In the genomic region with DNA sequence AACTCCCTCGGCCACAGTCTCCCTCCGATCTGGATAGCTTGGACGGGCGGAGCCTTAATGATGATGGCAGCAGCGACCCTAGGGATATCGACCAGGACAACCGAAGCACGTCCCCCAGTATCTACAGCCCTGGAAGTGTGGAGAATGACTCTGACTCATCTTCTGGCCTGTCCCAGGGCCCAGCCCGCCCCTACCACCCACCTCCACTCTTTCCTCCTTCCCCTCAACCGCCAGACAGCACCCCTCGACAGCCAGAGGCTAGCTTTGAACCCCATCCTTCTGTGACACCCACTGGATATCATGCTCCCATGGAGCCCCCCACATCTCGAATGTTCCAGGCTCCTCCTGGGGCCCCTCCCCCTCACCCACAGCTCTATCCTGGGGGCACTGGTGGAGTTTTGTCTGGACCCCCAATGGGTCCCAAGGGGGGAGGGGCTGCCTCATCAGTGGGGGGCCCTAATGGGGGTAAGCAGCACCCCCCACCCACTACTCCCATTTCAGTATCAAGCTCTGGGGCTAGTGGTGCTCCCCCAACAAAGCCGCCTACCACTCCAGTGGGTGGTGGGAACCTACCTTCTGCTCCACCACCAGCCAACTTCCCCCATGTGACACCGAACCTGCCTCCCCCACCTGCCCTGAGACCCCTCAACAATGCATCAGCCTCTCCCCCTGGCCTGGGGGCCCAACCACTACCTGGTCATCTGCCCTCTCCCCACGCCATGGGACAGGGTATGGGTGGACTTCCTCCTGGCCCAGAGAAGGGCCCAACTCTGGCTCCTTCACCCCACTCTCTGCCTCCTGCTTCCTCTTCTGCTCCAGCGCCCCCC, we compare ENCODE assay signal across 11 cellular contexts. TPM values are rescaled to one million over a fixed set of nuclear protein-coding genes. Genes with fewer than 3 reads are reported as not detected.
DNase-seq lines count a peak whose midpoint lies in the region; ATAC-seq and TF ChIP-seq lines count a peak whose summit lies in the region.
"Had no signal": no experiment of that assay in that cellular context is flagged by ENCODE, and none has a peak within 500 bp of the region (broad histone marks: within the 10 kb centered on the region; RNA-seq: fewer than 3 reads in every experiment).

No MANE protein-coding gene starts in this region.

- no peak for TF ChIP-seq CTCF in RWPE2 (IDR thresholded peaks at IDR 0.05; ENCODE audit: poor library complexity, severe bottlenecking)
- TF ChIP-seq CTCF in endothelial cell (IDR thresholded peaks at IDR 0.05; ENCODE audit: unreplicated experiment) = no peak

- CTCF ChIA-PET in activated CD4-positive, alpha-beta T cell treated with anti-CD3 and anti-CD28 coated beads, Interleukin-2, amount 10 ng/mL, durations not matched to agents 7 days and 5 days (lab: Charles Lee) = interaction anchor here (1.3 to 17.8 kb wide), 4 partner anchors 9 to 63 kb away, joined by 4 to 388 read pairs (median 11); partner anchors contain the start of gene SPSB2

- no peaks in the 10 kb centered on the region for H3K27me3 Mint-ChIP-seq in activated CD4-positive, alpha-beta T cell treated with anti-CD3 and anti-CD28 coated beads, Interleukin-2, amount 10 ng/mL, durations not matched to agents 7 days and 5 days
- H3K27me3 Mint-ChIP-seq in endothelial cell (ENCODE audit: unreplicated experiment) = peaks cover 26% of the 10 kb centered on the region

- no peak for ATAC-seq in RWPE2 (ENCODE audit: low read depth)
- no peak for ATAC-seq in stimulated activated effector memory CD8-positive, alpha-beta T cell treated with anti-CD3 and anti-CD28 coated beads, Interleukin-12 subunit alpha, Interleukin-12 subunit beta, amount 100 ng/mL, for 72 hours
- no peak for ATAC-seq in HG03139 (IDR thresholded peaks at IDR 0.05; ENCODE audit: unreplicated experiment)
- ATAC-seq in GM21360 (IDR thresholded peaks at IDR 0.05; ENCODE audit: unreplicated experiment) = no peak

- DNase-seq in activated CD4-positive, alpha-beta T cell treated with anti-CD3 and anti-CD28 coated beads, Interleukin-2, amount 10 ng/mL, durations not matched to agents 7 days and 5 days = no peak
- DNase-seq in activated CD4-positive, alpha-beta T cell treated with anti-CD3 and anti-CD28 coated beads, Interleukin-2, amount 50 U/mL, for 4 hours = no peak
- DNase-seq in RWPE2 (ENCODE audit: low spot score) = no peak
- DNase-seq in endothelial cell (ENCODE audit: low spot score) = no peak
- no peak for DNase-seq in stimulated activated effector memory CD8-positive, alpha-beta T cell treated with anti-CD3 and anti-CD28 coated beads, Interleukin-12 subunit alpha, Interleukin-12 subunit beta, amount 100 ng/mL, for 72 hours (ENCODE audit: low spot score in 2 of 2)
- DNase-seq in COLO829 (ENCODE audit: low spot score) = no peak

- H3K36me3 ChIP-seq in RWPE2 (ENCODE audit: low read depth) = peaks cover 44% of the 10 kb centered on the region

- H3K4me3 Mint-ChIP-seq in activated CD4-positive, alpha-beta T cell treated with anti-CD3 and anti-CD28 coated beads, Interleukin-2, amount 10 ng/mL, durations not matched to agents 7 days and 5 days = peak overlapping the region; percentile 81
- H3K4me3 Mint-ChIP-seq in endothelial cell (ENCODE audit: unreplicated experiment) = peak overlapping the region; percentile 77
- peak overlapping the region; percentile 84 for H3K4me3 Mint-ChIP-seq in stimulated activated effector memory CD8-positive, alpha-beta T cell treated with anti-CD3 and anti-CD28 coated beads, Interleukin-12 subunit alpha, Interleukin-12 subunit beta, amount 100 ng/mL, for 72 hours

- H3K4me1 ChIP-seq in RWPE2 (ENCODE audit: insufficient read depth, poor library complexity, severe bottlenecking) = peaks cover 5% of the 10 kb centered on the region

- POLR2A ChIA-PET in activated CD4-positive, alpha-beta T cell treated with anti-CD3 and anti-CD28 coated beads, Interleukin-2, amount 10 ng/mL, durations not matched to agents 7 days and 5 days (lab: Charles Lee) = no interaction called here

- H3K9me3 ChIP-seq in RWPE2 (ENCODE audit: severe bottlenecking) = no peaks in the 10 kb centered on the region

- peaks cover 67% of the 10 kb centered on the region for H3K4me1 Mint-ChIP-seq in activated CD4-positive, alpha-beta T cell treated with anti-CD3 and anti-CD28 coated beads, Interleukin-2, amount 10 ng/mL, durations not matched to agents 7 days and 5 days
- peaks cover 58% of the 10 kb centered on the region for H3K4me1 Mint-ChIP-seq in endothelial cell (ENCODE audit: unreplicated experiment)
- H3K4me1 Mint-ChIP-seq in stimulated activated effector memory CD8-positive, alpha-beta T cell treated with anti-CD3 and anti-CD28 coated beads, Interleukin-12 subunit alpha, Interleukin-12 subunit beta, amount 100 ng/mL, for 72 hours = peaks cover 77% of the 10 kb centered on the region

- peaks cover 31% of the 10 kb centered on the region for H3K36me3 Mint-ChIP-seq in activated CD4-positive, alpha-beta T cell treated with anti-CD3 and anti-CD28 coated beads, Interleukin-2, amount 10 ng/mL, durations not matched to agents 7 days and 5 days (ENCODE audit: low read depth)
- H3K36me3 Mint-ChIP-seq in endothelial cell (ENCODE audit: low read depth, unreplicated experiment) = peaks cover 50% of the 10 kb centered on the region
- H3K36me3 Mint-ChIP-seq in stimulated activated effector memory CD8-positive, alpha-beta T cell treated with anti-CD3 and anti-CD28 coated beads, Interleukin-12 subunit alpha, Interleukin-12 subunit beta, amount 100 ng/mL, for 72 hours = peaks cover 89% of the 10 kb centered on the region

- H3K27ac ChIP-seq in RWPE2 (ENCODE audit: poor library complexity, severe bottlenecking) = peak overlapping the region; percentile 38

- no peaks in the 10 kb centered on the region for H3K9me3 Mint-ChIP-seq in activated CD4-positive, alpha-beta T cell treated with anti-CD3 and anti-CD28 coated beads, Interleukin-2, amount 10 ng/mL, durations not matched to agents 7 days and 5 days
- no peaks in the 10 kb centered on the region for H3K9me3 Mint-ChIP-seq in endothelial cell (ENCODE audit: unreplicated experiment)
- H3K9me3 Mint-ChIP-seq in stimulated activated effector memory CD8-positive, alpha-beta T cell treated with anti-CD3 and anti-CD28 coated beads, Interleukin-12 subunit alpha, Interleukin-12 subunit beta, amount 100 ng/mL, for 72 hours = no peaks in the 10 kb centered on the region

- peak overlapping the region; percentile 97 for H3K27ac Mint-ChIP-seq in activated CD4-positive, alpha-beta T cell treated with anti-CD3 and anti-CD28 coated beads, Interleukin-2, amount 10 ng/mL, durations not matched to agents 7 days and 5 days
- peak overlapping the region; percentile 93 for H3K27ac Mint-ChIP-seq in endothelial cell (ENCODE audit: unreplicated experiment)
- peak overlapping the region; percentile 97 for H3K27ac Mint-ChIP-seq in stimulated activated effector memory CD8-positive, alpha-beta T cell treated with anti-CD3 and anti-CD28 coated beads, Interleukin-12 subunit alpha, Interleukin-12 subunit beta, amount 100 ng/mL, for 72 hours

- no peak overlapping the region for H3K4me3 ChIP-seq in RWPE2 (ENCODE audit: severe bottlenecking)

- no peaks in the 10 kb centered on the region for H3K27me3 ChIP-seq in RWPE2 (ENCODE audit: insufficient read depth, poor library complexity, severe bottlenecking)

RNA-seq across cellular contexts. Expression of gene RNU7-1, which starts 7.9 kb away (rescaled TPM):
- not detected for total RNA-seq in activated CD4-positive, alpha-beta T cell treated with anti-CD3 and anti-CD28 coated beads, Interleukin-2, amount 10 ng/mL, durations not matched to agents 7 days and 5 days
- total RNA-seq in endothelial cell (ENCODE audit: unreplicated experiment) = not detected
- total RNA-seq: kidney epithelial cell, M059J, subcutaneous adipose tissue had no signal

RNA-seq across cellular contexts. Expression of gene ATN1, which starts 8.0 kb away (rescaled TPM):
- total RNA-seq in activated CD4-positive, alpha-beta T cell treated with anti-CD3 and anti-CD28 coated beads, Interleukin-2, amount 10 ng/mL, durations not matched to agents 7 days and 5 days = 10 to 100 TPM; 27.3 to 27.6 TPM
- 144 TPM for total RNA-seq in endothelial cell (ENCODE audit: unreplicated experiment)

RNA-seq across cellular contexts. Expression of gene C12orf57, which starts 8.1 kb away (rescaled TPM):
- total RNA-seq in activated CD4-positive, alpha-beta T cell treated with anti-CD3 and anti-CD28 coated beads, Interleukin-2, amount 10 ng/mL, durations not matched to agents 7 days and 5 days = 100 to 1,000 TPM; 156 to 181 TPM
- total RNA-seq in endothelial cell (ENCODE audit: unreplicated experiment) = 225 TPM

RNA-seq across cellular contexts. Expression of gene PTPN6, which starts 15.4 kb away (rescaled TPM):
- total RNA-seq in activated CD4-positive, alpha-beta T cell treated with anti-CD3 and anti-CD28 coated beads, Interleukin-2, amount 10 ng/mL, durations not matched to agents 7 days and 5 days = 100 to 1,000 TPM; 346 to 354 TPM
- 22.1 TPM for total RNA-seq in endothelial cell (ENCODE audit: unreplicated experiment)

RNA-seq across cellular contexts. Expression of gene ENO2, which starts 21.4 kb away (rescaled TPM):
- 100 to 1,000 TPM; 156 to 160 TPM for total RNA-seq in activated CD4-positive, alpha-beta T cell treated with anti-CD3 and anti-CD28 coated beads, Interleukin-2, amount 10 ng/mL, durations not matched to agents 7 days and 5 days
- 5.3 TPM for total RNA-seq in endothelial cell (ENCODE audit: unreplicated experiment)
